In genomic region chr5:170636836-170637477, GRCh38 we compare ENCODE assay signal across 30 cellular contexts.
"Had no signal": no experiment of that assay in that cellular context is flagged by ENCODE, and none has a peak within 500 bp of the region (broad histone marks: within the 10 kb centered on the region; RNA-seq: fewer than 3 reads in every experiment).

No MANE protein-coding gene starts in this region.

- H3K27ac ChIP-seq: brain microvascular endothelial cell, cardiac muscle cell, PC-9, RWPE1, WERI-Rb-1 had no signal

- H3K27me3 ChIP-seq: brain microvascular endothelial cell, MG63 had no signal

- H3K4me3 ChIP-seq: cardiac muscle cell, MG63, PC-9 had no signal

- H2AFZ ChIP-seq: PC-9 had no signal

- DNase-seq: activated CD4-positive, alpha-beta memory T cell treated with anti-CD3 and anti-CD28 coated beads, Interleukin-2, amount 10 ng/mL, durations not matched to agents 7 days and 5 days; activated CD4-positive, alpha-beta T cell treated with anti-CD3 and anti-CD28 coated beads for 48 hours; activated CD4-positive, CD25-positive, alpha-beta regulatory T cell; activated naive CD4-positive, alpha-beta T cell; activated naive CD4-positive, alpha-beta T cell treated with anti-CD3 and anti-CD28 coated beads, Interleukin-2, amount 50 U/mL, for 16 hours; activated naive CD8-positive, alpha-beta T cell treated with anti-CD3 and anti-CD28 coated beads for 36 hours; activated T-cell treated with anti-CD3 and anti-CD28 coated beads, Interleukin-2, amount 50 U/mL, for 24 hours; amniotic stem cell; brain microvascular endothelial cell; Kasumi-1; KG1; MG63; NCI-H1048; NCI-H1105 treated with DMSO at 0.1 percent for 48 hours; NCI-H1436 treated with DMSO at 0.1 percent for 48 hours; NCI-H1694 treated with DMSO at 0.1 percent for 48 hours; NCI-H2029; NCI-H510A; NCI-H526; NCI-H748 treated with DMSO at 0.1 percent for 48 hours; Right ventricle myocardium superior; SW 1271; T1000; WERI-Rb-1 had no signal

- H3K36me3 ChIP-seq: brain microvascular endothelial cell, cardiac muscle cell, MG63, WERI-Rb-1 had no signal

- H3K4me2 ChIP-seq: PC-9 had no signal

- H3K4me3 Mint-ChIP-seq: activated CD4-positive, alpha-beta memory T cell treated with anti-CD3 and anti-CD28 coated beads, Interleukin-2, amount 10 ng/mL, durations not matched to agents 7 days and 5 days; activated naive CD8-positive, alpha-beta T cell treated with anti-CD3 and anti-CD28 coated beads for 36 hours; activated T-cell treated with anti-CD3 and anti-CD28 coated beads, Interleukin-2, amount 50 U/mL, for 24 hours; activated T-helper 1 cell treated with anti-CD3 and anti-CD28 coated beads, Interleukin-12 subunit alpha, Interleukin-12 subunit beta, Interleukin-2, Interleukin-4 antibody, amounts not matched to agents 30 ng/mL and 10 ng/mL and 1 ng/mL, durations not matched to agents 14 hours and 24 hours and 36 hours; central memory CD8-positive, alpha-beta T cell had no signal

- H3K9me3 Mint-ChIP-seq: activated CD4-positive, alpha-beta memory T cell treated with anti-CD3 and anti-CD28 coated beads, Interleukin-2, amount 10 ng/mL, durations not matched to agents 7 days and 5 days; activated naive CD8-positive, alpha-beta T cell treated with anti-CD3 and anti-CD28 coated beads for 36 hours; activated T-cell treated with anti-CD3 and anti-CD28 coated beads, Interleukin-2, amount 50 U/mL, for 24 hours; activated T-helper 1 cell treated with anti-CD3 and anti-CD28 coated beads, Interleukin-12 subunit alpha, Interleukin-12 subunit beta, Interleukin-2, Interleukin-4 antibody, amounts not matched to agents 30 ng/mL and 10 ng/mL and 1 ng/mL, durations not matched to agents 14 hours and 24 hours and 36 hours; central memory CD8-positive, alpha-beta T cell had no signal

- H3K27ac Mint-ChIP-seq: activated CD4-positive, alpha-beta memory T cell treated with anti-CD3 and anti-CD28 coated beads, Interleukin-2, amount 10 ng/mL, durations not matched to agents 7 days and 5 days; activated naive CD8-positive, alpha-beta T cell treated with anti-CD3 and anti-CD28 coated beads for 36 hours; activated T-cell treated with anti-CD3 and anti-CD28 coated beads, Interleukin-2, amount 50 U/mL, for 24 hours; activated T-helper 1 cell treated with anti-CD3 and anti-CD28 coated beads, Interleukin-12 subunit alpha, Interleukin-12 subunit beta, Interleukin-2, Interleukin-4 antibody, amounts not matched to agents 30 ng/mL and 10 ng/mL and 1 ng/mL, durations not matched to agents 14 hours and 24 hours and 36 hours had no signal

- H3K36me3 Mint-ChIP-seq: activated naive CD8-positive, alpha-beta T cell treated with anti-CD3 and anti-CD28 coated beads for 36 hours had no signal

- FAIRE-seq: RCC 7860 had no signal

- H3K9me3 ChIP-seq: MG63 had no signal
